In genomic region chr1:36098650-36099365, GRCh38 we compare ENCODE assay signal across 13 cellular contexts. TPM values are rescaled to one million over a fixed set of nuclear protein-coding genes. Genes with fewer than 3 reads are reported as not detected.
A peak's percentile ranks its signal among the peaks of the same experiment; 100 is the strongest.
DNase-seq lines count a peak whose midpoint lies in the region; ATAC-seq and TF ChIP-seq lines count a peak whose summit lies in the region.
"Had no signal": no experiment of that assay in that cellular context is flagged by ENCODE, and none has a peak within 500 bp of the region (broad histone marks: within the 10 kb centered on the region; RNA-seq: fewer than 3 reads in every experiment).

No MANE protein-coding gene starts in this region.

- H4K20me1 ChIP-seq in BLaER1 treated with 17β-estradiol and CSF1 and Interleukin-3, amounts not matched to agents 10 nM and 100 nM = peaks cover 10 to 33% (median 15%) of the 10 kb centered on the region in 11 experiments; a peak in 19 of 22 replicates

- peaks cover 16% of the 10 kb centered on the region for H3K4me1 Mint-ChIP-seq in WTC11

- H3K9me3 Mint-ChIP-seq in WTC11 = no peaks in the 10 kb centered on the region
- H3K9me3 Mint-ChIP-seq: activated CD8-positive, alpha-beta T cell treated with anti-CD3 and anti-CD28 coated beads for 36 hours; activated T-cell treated with anti-CD3 and anti-CD28 coated beads, Interleukin-2, amount 50 U/mL, for 24 hours; CD4-positive, alpha-beta T cell had no signal

- no peak overlapping the region for H3K4me3 Mint-ChIP-seq in WTC11
- H3K4me3 Mint-ChIP-seq: activated CD8-positive, alpha-beta T cell treated with anti-CD3 and anti-CD28 coated beads for 36 hours; CD4-positive, alpha-beta T cell had no signal

- no peaks in the 10 kb centered on the region for H3K27me3 ChIP-seq in BLaER1 treated with 17β-estradiol and CSF1 and Interleukin-3, amounts not matched to agents 10 nM and 100 nM
- H3K27me3 ChIP-seq: foreskin keratinocyte, testis had no signal

- no peak overlapping the region for H3K27ac Mint-ChIP-seq in WTC11
- H3K27ac Mint-ChIP-seq: activated CD8-positive, alpha-beta T cell treated with anti-CD3 and anti-CD28 coated beads for 36 hours; activated T-cell treated with anti-CD3 and anti-CD28 coated beads, Interleukin-2, amount 50 U/mL, for 24 hours; CD4-positive, alpha-beta T cell had no signal

- no peaks in the 10 kb centered on the region for H3K27me3 Mint-ChIP-seq in WTC11 (ENCODE audit: low read depth)
- H3K27me3 Mint-ChIP-seq: activated CD8-positive, alpha-beta T cell treated with anti-CD3 and anti-CD28 coated beads for 36 hours; activated T-cell treated with anti-CD3 and anti-CD28 coated beads, Interleukin-2, amount 50 U/mL, for 24 hours; CD4-positive, alpha-beta T cell had no signal

- peaks cover 4% of the 10 kb centered on the region; the same call in 1 of the 2 replicates for H3K36me3 Mint-ChIP-seq in WTC11

- peaks cover 35 to 53% (median 43%) of the 10 kb centered on the region in 10 experiments for H3K4me1 ChIP-seq in BLaER1 treated with 17β-estradiol and CSF1 and Interleukin-3, amounts not matched to agents 10 nM and 100 nM
- H3K4me1 ChIP-seq: foreskin keratinocyte had no signal

- DNase-seq in WTC11 (ENCODE audit: low spot score) = no peak
- no peak for DNase-seq in GM19238 (ENCODE audit: insufficient read length, low spot score)
- DNase-seq: GF-D8 had no signal

- H3K4me2 ChIP-seq in BLaER1 treated with 17β-estradiol and CSF1 and Interleukin-3, amounts not matched to agents 10 nM and 100 nM = 0 out of 22 replicates have a peak overlapping the region, but pooled peaks of 1 of the 11 experiments have one; percentile 90

- H3K4me3 ChIP-seq in BLaER1 treated with 17β-estradiol and CSF1 and Interleukin-3, amounts not matched to agents 10 nM and 100 nM = no peak overlapping the region
- H3K4me3 ChIP-seq: lung, testis had no signal

- H3K9ac ChIP-seq in BLaER1 treated with 17β-estradiol and CSF1 and Interleukin-3, amounts not matched to agents 10 nM and 100 nM = peak overlapping the region; percentile 23 to 65 (median 46); a peak in 18 of 22 replicates

- CTCF ChIA-PET in WTC11 (lab: Charles Lee) = interaction anchor here (0.9 to 6.2 kb wide), 3 partner anchors 29 to 50 kb away, joined by 3 to 89 read pairs (median 13); partner anchors contain the start of gene TRAPPC3

- POLR2A ChIA-PET in WTC11 (lab: Charles Lee) = no interaction called here

- peak overlapping the region in 10 of 11 experiments; percentile 37 to 81 (median 56); a peak in 18 of 22 replicates for H3K27ac ChIP-seq in BLaER1 treated with 17β-estradiol and CSF1 and Interleukin-3, amounts not matched to agents 10 nM and 100 nM
- H3K27ac ChIP-seq: epithelial cell of prostate, foreskin keratinocyte, testis had no signal

- no peak for ATAC-seq in WTC11
- no peak for ATAC-seq in GM21576 (IDR thresholded peaks at IDR 0.05; ENCODE audit: unreplicated experiment)

- no peak for TF ChIP-seq CTCF in WTC11 (IDR thresholded peaks at IDR 0.05)

- H3K36me3 ChIP-seq in BLaER1 treated with 17β-estradiol and CSF1 and Interleukin-3, amounts not matched to agents 10 nM and 100 nM = peaks cover 8 to 28% (median 18%) of the 10 kb centered on the region in 11 experiments; a peak in 18 of 22 replicates

- H3K9me3 ChIP-seq in BLaER1 treated with 17β-estradiol and CSF1 and Interleukin-3, amounts not matched to agents 10 nM and 100 nM (replicated peaks in 1 of 11) = no peaks in the 10 kb centered on the region
- H3K9me3 ChIP-seq: testis had no signal

TF ChIP-seq in WTC11, 78 proteins besides CTCF, POLR2A, EP300 and RAD21:
- TF ChIP-seq, protein P1, sequence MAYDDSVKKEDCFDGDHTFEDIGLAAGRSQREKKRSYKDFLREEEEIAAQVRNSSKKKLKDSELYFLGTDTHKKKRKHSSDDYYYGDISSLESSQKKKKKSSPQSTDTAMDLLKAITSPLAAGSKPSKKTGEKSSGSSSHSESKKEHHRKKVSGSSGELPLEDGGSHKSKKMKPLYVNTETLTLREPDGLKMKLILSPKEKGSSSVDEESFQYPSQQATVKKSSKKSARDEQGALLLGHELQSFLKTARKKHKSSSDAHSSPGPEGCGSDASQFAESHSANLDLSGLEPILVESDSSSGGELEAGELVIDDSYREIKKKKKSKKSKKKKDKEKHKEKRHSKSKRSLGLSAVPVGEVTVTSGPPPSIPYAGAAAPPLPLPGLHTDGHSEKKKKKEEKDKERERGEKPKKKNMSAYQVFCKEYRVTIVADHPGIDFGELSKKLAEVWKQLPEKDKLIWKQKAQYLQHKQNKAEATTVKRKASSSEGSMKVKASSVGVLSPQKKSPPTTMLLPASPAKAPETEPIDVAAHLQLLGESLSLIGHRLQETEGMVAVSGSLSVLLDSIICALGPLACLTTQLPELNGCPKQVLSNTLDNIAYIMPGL (CRISPR knock-in tag; IDR thresholded peaks at IDR 0.05) = 0 out of 2 replicates have a peak, but pooled peaks have one; percentile 3
- no peak for TF ChIP-seq GABPB1 (CRISPR knock-in tag; IDR thresholded peaks at IDR 0.05)

RNA-seq across cellular contexts. Expression of gene ADPRS, which starts 10.1 kb away (rescaled TPM):
- 30.0 to 32.7 TPM (median 31.2 TPM) in 3 replicates for total RNA-seq in WTC11 (2021)

RNA-seq across cellular contexts. Expression of gene TEKT2, which starts 14.9 kb away (rescaled TPM):
- total RNA-seq in WTC11 (2021) = 1.9 to 2.5 TPM (median 2.0 TPM) in 3 replicates
- total RNA-seq: cardiac septum had no signal

RNA-seq across cellular contexts. Expression of gene COL8A2, which starts 26.2 kb away (rescaled TPM):
- total RNA-seq in WTC11 (2021) = 2.3 to 3.5 TPM (median 3.3 TPM) in 3 replicates

RNA-seq across cellular contexts. Expression of gene TRAPPC3, which starts 50.5 kb away (rescaled TPM):
- 48.9 to 52.5 TPM (median 52.0 TPM) in 3 replicates for total RNA-seq in WTC11 (2021)

RNA-seq across cellular contexts. Expression of gene MAP7D1, which starts 57.2 kb away (rescaled TPM):
- total RNA-seq in WTC11 (2021) = 65.0 to 88.7 TPM (median 72.0 TPM) in 3 replicates
